Comparison of ENCODE assay signal across 18 cellular contexts in genomic region chr11:2441171-2441570, GRCh38. TPM values are rescaled to one million over a fixed set of nuclear protein-coding genes. Genes with fewer than 3 reads are reported as not detected.
"Had no signal": no experiment of that assay in that cellular context is flagged by ENCODE, and none has a peak within 500 bp of the region (broad histone marks: within the 10 kb centered on the region; RNA-seq: fewer than 3 reads in every experiment).

No MANE protein-coding gene starts in this region.

- ATAC-seq: activated naive CD4-positive, alpha-beta T cell treated with anti-CD3 and anti-CD28 coated beads, Interleukin-2, amount 50 U/mL, for 72 hours; body of pancreas; SK-N-SH treated with all-trans-retinoic acid at 6 μM for 48 hours; T-cell had no signal

- H3K27me3 ChIP-seq: body of pancreas had no signal

- H3K4me3 ChIP-seq: body of pancreas had no signal

- DNase-seq: activated CD4-positive, alpha-beta memory T cell treated with anti-CD3 and anti-CD28 coated beads for 36 hours; activated CD4-positive, alpha-beta T cell treated with anti-CD3 and anti-CD28 coated beads for 4 hours; activated effector memory CD4-positive, alpha-beta T cell treated with Interleukin-2 at 50 U/mL for 16 hours; activated T-cell treated with anti-CD3 and anti-CD28 coated beads, Interleukin-2, amount 50 U/mL, for 48 hours; amniotic stem cell; body of pancreas; caudate nucleus; erythroblast; foreskin melanocyte; mesendoderm; occipital lobe; T-cell; T-helper 9 cell had no signal

- H3K9me3 ChIP-seq: body of pancreas had no signal

RNA-seq across cellular contexts. Expression of gene TRPM5, which starts 3.1 kb away (rescaled TPM):
- total RNA-seq: activated B cell treated with CpG ODN at 0.5 μM for 24 hours; activated CD4-positive, alpha-beta memory T cell treated with anti-CD3 and anti-CD28 coated beads for 36 hours; activated naive CD4-positive, alpha-beta T cell treated with anti-CD3 and anti-CD28 coated beads, Interleukin-2, amount 50 U/mL, for 72 hours; kidney epithelial cell; lower leg skin; occipital lobe had no signal
